Comparison of ENCODE assay signal across 17 cellular contexts in the genomic region with DNA sequence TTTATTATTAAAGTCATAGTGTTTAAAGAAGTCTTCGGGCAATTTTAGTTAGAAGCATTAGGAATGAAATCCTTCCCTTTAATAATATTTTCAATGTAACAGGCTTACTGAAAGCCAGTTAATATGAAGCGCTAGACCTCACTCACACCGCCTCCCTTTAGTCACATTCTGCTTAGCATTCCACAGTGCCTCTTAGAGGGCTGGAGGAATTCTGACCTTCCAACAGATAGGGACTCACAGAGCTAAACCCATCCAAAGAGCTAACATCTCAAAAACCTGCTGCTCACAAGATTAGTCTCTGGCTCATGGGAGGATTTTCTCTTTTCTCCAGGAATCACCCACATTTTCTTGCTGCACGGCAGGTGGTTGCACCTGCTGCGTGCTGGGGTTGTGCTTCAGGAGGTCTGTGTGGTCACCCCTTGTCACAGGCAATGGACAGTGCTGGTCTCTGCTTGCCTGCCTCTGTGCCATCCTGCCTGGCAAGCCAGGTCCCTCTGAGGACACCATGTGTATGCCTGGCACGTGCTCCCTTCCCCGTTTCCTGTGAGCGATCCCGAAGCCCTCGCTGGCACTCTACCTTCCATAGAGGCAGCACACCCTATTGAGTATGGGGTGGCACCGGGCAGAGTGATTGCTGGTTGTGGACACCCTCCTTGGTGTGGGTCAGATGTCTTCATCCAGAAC.
"Had no signal": no experiment of that assay in that cellular context is flagged by ENCODE, and none has a peak within 500 bp of the region (broad histone marks: within the 10 kb centered on the region; RNA-seq: fewer than 3 reads in every experiment).

No MANE protein-coding gene starts in this region.

- H3K27me3 ChIP-seq: esophagus squamous epithelium, heart right ventricle, right atrium auricular region, thyroid gland had no signal

- H3K27me3 Mint-ChIP-seq: activated naive CD8-positive, alpha-beta T cell; progenitor cell of endocrine pancreas had no signal

- H3K36me3 ChIP-seq: esophagus squamous epithelium, heart right ventricle, right atrium auricular region, thyroid gland had no signal

- H3K4me3 Mint-ChIP-seq: activated naive CD8-positive, alpha-beta T cell; immature natural killer cell; memory B cell had no signal

- ATAC-seq: heart right ventricle had no signal

- H3K9me3 ChIP-seq: esophagus squamous epithelium, heart right ventricle, right atrium auricular region, thyroid gland had no signal

- H3K27ac Mint-ChIP-seq: activated naive CD8-positive, alpha-beta T cell; immature natural killer cell; memory B cell; progenitor cell of endocrine pancreas had no signal

- H3K4me1 Mint-ChIP-seq: immature natural killer cell had no signal

- H3K27ac ChIP-seq: right atrium auricular region, thyroid gland had no signal

- H3K36me3 Mint-ChIP-seq: activated naive CD8-positive, alpha-beta T cell; memory B cell had no signal

- DNase-seq: activated CD4-positive, alpha-beta T cell treated with anti-CD3 and anti-CD28 coated beads for 1 hour; activated CD4-positive, alpha-beta T cell treated with anti-CD3 and anti-CD28 coated beads, Interleukin-2, amount 50 U/mL, for 4 hours; activated gamma-delta T cell treated with Interleukin-2 at 50 U/mL for 16 hours; amniotic stem cell; effector CD8-positive, alpha-beta T cell; esophagus squamous epithelium; heart right ventricle; immature natural killer cell; kidney glomerular epithelial cell; stimulated activated CD4-positive, alpha-beta T cell treated with anti-CD3 and anti-CD28 coated beads, Interleukin-4, amount 100 ng/mL, for 1 hour; thyroid gland had no signal

- H3K9me3 Mint-ChIP-seq: immature natural killer cell, nephron had no signal

- H3K4me3 ChIP-seq: esophagus squamous epithelium, heart right ventricle, right atrium auricular region, skin epidermis, thyroid gland had no signal
